In the genomic region with DNA sequence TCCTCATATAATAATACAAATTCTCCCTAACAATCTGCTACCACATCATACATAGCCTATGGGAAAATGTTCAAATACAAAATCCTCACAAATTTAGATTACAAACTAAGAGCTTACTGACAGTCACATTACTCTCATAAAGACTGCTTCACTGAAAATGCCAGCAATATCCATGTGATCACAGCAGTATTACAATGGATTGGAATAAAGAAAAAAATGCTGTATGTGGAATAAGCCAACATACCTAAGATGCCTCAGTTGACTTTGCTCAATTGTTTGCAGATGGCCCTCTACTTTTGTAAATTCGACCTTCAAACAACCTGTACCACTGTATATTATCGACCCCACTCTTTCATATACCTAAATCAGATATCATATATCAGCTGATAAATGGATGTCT, we compare ENCODE assay signal across 32 cellular contexts.
"Had no signal": no experiment of that assay in that cellular context is flagged by ENCODE, and none has a peak within 500 bp of the region (broad histone marks: within the 10 kb centered on the region; RNA-seq: fewer than 3 reads in every experiment).

No MANE protein-coding gene starts in this region.

- H3K4me3 ChIP-seq: adrenal gland, gastroesophageal sphincter, hepatocyte, left ventricle myocardium inferior, lung, mucosa of descending colon, right lobe of liver, uterus had no signal

- H3K4me1 ChIP-seq: adrenal gland, left ventricle myocardium inferior, right lobe of liver, uterus had no signal

- H3K36me3 Mint-ChIP-seq: WTC11 had no signal

- H3K27me3 ChIP-seq: adrenal gland, brain microvascular endothelial cell, gastroesophageal sphincter, hepatocyte, right lobe of liver, uterus had no signal

- H2AFZ ChIP-seq: hepatocyte had no signal

- H3K4me1 Mint-ChIP-seq: activated CD8-positive, alpha-beta memory T cell treated with anti-CD3 and anti-CD28 coated beads, Interleukin-2, amount 10 ng/mL, durations not matched to agents 7 days and 5 days; stimulated activated memory B cell treated with anti-CD40 and anti-IgM and Interleukin-4, amounts not matched to agents 10 μg/mL and 1 μg/mL and 100 μg/mL, for 72 hours; stimulated activated naive CD8-positive, alpha-beta T cell treated with anti-CD3 and anti-CD28 coated beads, Interleukin-15, amount 100 ng/mL, for 72 hours had no signal

- H3K27ac Mint-ChIP-seq: activated CD8-positive, alpha-beta memory T cell treated with anti-CD3 and anti-CD28 coated beads, Interleukin-2, amount 10 ng/mL, durations not matched to agents 7 days and 5 days; activated CD8-positive, alpha-beta T cell treated with anti-CD3 and anti-CD28 coated beads, Interleukin-2, amount 10 ng/mL, durations not matched to agents 7 days and 5 days; activated naive CD8-positive, alpha-beta T cell; dendritic cell treated with granulocyte-macrophage colony-stimulating factor and Interleukin-4, amounts not matched to agents 40 ng/mL and 50 ng/mL, for 4 days; endodermal cell; natural killer cell treated with Interleukin-12 subunit alpha and Interleukin-12 subunit beta and Interleukin-15 and Interleukin-18, amount 100 ng/mL, for 72 hours; stimulated activated memory B cell treated with anti-CD40 and anti-IgM and Interleukin-4, amounts not matched to agents 10 μg/mL and 1 μg/mL and 100 μg/mL, for 72 hours; stimulated activated naive CD8-positive, alpha-beta T cell treated with anti-CD3 and anti-CD28 coated beads, Interleukin-15, amount 100 ng/mL, for 72 hours; type B pancreatic cell; WTC11 had no signal

- FAIRE-seq: small intestine had no signal

- H3K79me2 ChIP-seq: hepatocyte had no signal

- ATAC-seq: activated CD8-positive, alpha-beta memory T cell treated with anti-CD3 and anti-CD28 coated beads, Interleukin-2, amount 10 ng/mL, durations not matched to agents 7 days and 5 days; activated CD8-positive, alpha-beta T cell treated with anti-CD3 and anti-CD28 coated beads, Interleukin-2, amount 10 ng/mL, durations not matched to agents 7 days and 5 days; esophagus mucosa; gastroesophageal sphincter; mucosa of descending colon; natural killer cell treated with Interleukin-12 subunit alpha and Interleukin-12 subunit beta and Interleukin-15 and Interleukin-18, amount 100 ng/mL, for 72 hours; right lobe of liver; stimulated activated memory B cell treated with anti-CD40 and anti-IgM and Interleukin-4, amounts not matched to agents 10 μg/mL and 1 μg/mL and 100 μg/mL, for 72 hours; stimulated activated naive CD8-positive, alpha-beta T cell treated with anti-CD3 and anti-CD28 coated beads, Interleukin-15, amount 100 ng/mL, for 72 hours; WTC11 had no signal

- H3K27me3 Mint-ChIP-seq: activated CD8-positive, alpha-beta memory T cell treated with anti-CD3 and anti-CD28 coated beads, Interleukin-2, amount 10 ng/mL, durations not matched to agents 7 days and 5 days; activated naive CD8-positive, alpha-beta T cell; dendritic cell treated with granulocyte-macrophage colony-stimulating factor and Interleukin-4, amounts not matched to agents 40 ng/mL and 50 ng/mL, for 4 days; natural killer cell treated with Interleukin-12 subunit alpha and Interleukin-12 subunit beta and Interleukin-15 and Interleukin-18, amount 100 ng/mL, for 72 hours; stimulated activated memory B cell treated with anti-CD40 and anti-IgM and Interleukin-4, amounts not matched to agents 10 μg/mL and 1 μg/mL and 100 μg/mL, for 72 hours; stimulated activated naive CD8-positive, alpha-beta T cell treated with anti-CD3 and anti-CD28 coated beads, Interleukin-15, amount 100 ng/mL, for 72 hours; type B pancreatic cell had no signal

- H3K9me3 ChIP-seq: adrenal gland, gastroesophageal sphincter, left ventricle myocardium inferior, mucosa of descending colon, right lobe of liver, uterus had no signal

- H3K9me3 Mint-ChIP-seq: dendritic cell treated with granulocyte-macrophage colony-stimulating factor and Interleukin-4, amounts not matched to agents 40 ng/mL and 50 ng/mL, for 4 days; endodermal cell; natural killer cell treated with Interleukin-12 subunit alpha and Interleukin-12 subunit beta and Interleukin-15 and Interleukin-18, amount 100 ng/mL, for 72 hours; stimulated activated memory B cell treated with anti-CD40 and anti-IgM and Interleukin-4, amounts not matched to agents 10 μg/mL and 1 μg/mL and 100 μg/mL, for 72 hours; stimulated activated naive CD8-positive, alpha-beta T cell treated with anti-CD3 and anti-CD28 coated beads, Interleukin-15, amount 100 ng/mL, for 72 hours; type B pancreatic cell; WTC11 had no signal

- H3K36me3 ChIP-seq: adrenal gland, brain microvascular endothelial cell, right lobe of liver, uterus had no signal

- H3K27ac ChIP-seq: adrenal gland, brain microvascular endothelial cell, gastroesophageal sphincter, hepatocyte, left ventricle myocardium inferior, right lobe of liver, uterus had no signal

- H3K4me3 Mint-ChIP-seq: activated CD8-positive, alpha-beta memory T cell treated with anti-CD3 and anti-CD28 coated beads, Interleukin-2, amount 10 ng/mL, durations not matched to agents 7 days and 5 days; activated CD8-positive, alpha-beta T cell treated with anti-CD3 and anti-CD28 coated beads, Interleukin-2, amount 10 ng/mL, durations not matched to agents 7 days and 5 days; activated naive CD8-positive, alpha-beta T cell; dendritic cell treated with granulocyte-macrophage colony-stimulating factor and Interleukin-4, amounts not matched to agents 40 ng/mL and 50 ng/mL, for 4 days; endodermal cell; natural killer cell treated with Interleukin-12 subunit alpha and Interleukin-12 subunit beta and Interleukin-15 and Interleukin-18, amount 100 ng/mL, for 72 hours; stimulated activated memory B cell treated with anti-CD40 and anti-IgM and Interleukin-4, amounts not matched to agents 10 μg/mL and 1 μg/mL and 100 μg/mL, for 72 hours; stimulated activated naive CD8-positive, alpha-beta T cell treated with anti-CD3 and anti-CD28 coated beads, Interleukin-15, amount 100 ng/mL, for 72 hours; type B pancreatic cell; WTC11 had no signal

- DNase-seq: activated CD4-positive, alpha-beta T cell treated with anti-CD3 and anti-CD28 coated beads for 1 hour; activated CD4-positive, alpha-beta T cell treated with anti-CD3 and anti-CD28 coated beads, Interleukin-2, amount 50 U/mL, for 1 hour; activated CD8-positive, alpha-beta memory T cell treated with anti-CD3 and anti-CD28 coated beads, Interleukin-2, amount 10 ng/mL, durations not matched to agents 7 days and 5 days; activated CD8-positive, alpha-beta T cell treated with anti-CD3 and anti-CD28 coated beads, Interleukin-2, amount 10 ng/mL, durations not matched to agents 7 days and 5 days; activated effector memory CD4-positive, alpha-beta T cell treated with Interleukin-2 at 50 U/mL for 16 hours; activated naive CD4-positive, alpha-beta T cell treated with Interleukin-2 at 50 U/mL for 16 hours; adrenal gland; aorta; brain microvascular endothelial cell; endodermal cell; islet precursor cell; left ventricle myocardium inferior; mucosa of descending colon; posterior cingulate gyrus; right lobe of liver; small intestine; stimulated activated CD4-positive, alpha-beta T cell treated with anti-CD3 and anti-CD28 coated beads, Interleukin-4, amount 100 ng/mL, for 24 hours; stimulated activated CD8-positive, alpha-beta memory T cell treated with anti-CD3 and anti-CD28 coated beads, Interleukin-4, amount 100 ng/mL, for 48 hours; stimulated activated naive CD8-positive, alpha-beta T cell treated with anti-CD3 and anti-CD28 coated beads, Interleukin-15, amount 100 ng/mL, for 72 hours; substantia nigra; T-helper 2 cell; uterus had no signal

- H3K4me2 ChIP-seq: hepatocyte had no signal
